ENCODE assay signal across 1 cellular context in the genomic region with DNA sequence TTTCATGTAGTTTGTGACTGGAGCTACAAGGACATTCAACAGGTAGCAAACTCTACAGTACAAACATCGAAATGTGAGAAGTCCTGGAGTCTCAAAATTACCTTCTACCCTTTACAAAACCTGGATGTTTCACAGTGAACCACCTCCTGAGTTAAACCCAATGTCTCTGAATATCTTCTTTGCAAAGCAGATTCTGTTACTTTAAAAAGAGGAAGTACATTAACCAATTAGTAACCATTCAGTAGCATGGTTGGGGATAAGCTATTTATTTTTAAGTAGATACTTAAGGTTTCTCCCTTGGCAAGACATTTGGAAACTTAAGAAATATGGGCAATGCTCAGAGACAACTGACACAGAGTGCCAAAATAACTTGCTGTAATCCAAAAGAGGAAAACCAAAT.
TF ChIP-seq lines count a peak whose summit lies in the region.

No MANE protein-coding gene starts in this region.

TF ChIP-seq in GM12878, 131 proteins besides CTCF, POLR2A, EP300 and RAD21 (continued from another document):
- TF ChIP-seq, protein P1, sequence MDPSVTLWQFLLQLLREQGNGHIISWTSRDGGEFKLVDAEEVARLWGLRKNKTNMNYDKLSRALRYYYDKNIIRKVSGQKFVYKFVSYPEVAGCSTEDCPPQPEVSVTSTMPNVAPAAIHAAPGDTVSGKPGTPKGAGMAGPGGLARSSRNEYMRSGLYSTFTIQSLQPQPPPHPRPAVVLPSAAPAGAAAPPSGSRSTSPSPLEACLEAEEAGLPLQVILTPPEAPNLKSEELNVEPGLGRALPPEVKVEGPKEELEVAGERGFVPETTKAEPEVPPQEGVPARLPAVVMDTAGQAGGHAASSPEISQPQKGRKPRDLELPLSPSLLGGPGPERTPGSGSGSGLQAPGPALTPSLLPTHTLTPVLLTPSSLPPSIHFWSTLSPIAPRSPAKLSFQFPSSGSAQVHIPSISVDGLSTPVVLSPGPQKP (IDR thresholded peaks at IDR 0.05; ENCODE audit: low read depth, low read length), result no peak
- TF ChIP-seq ZNF687 (IDR thresholded peaks at IDR 0.05) (no peak), SMAD5 (IDR thresholded peaks at IDR 0.05; ENCODE audit: low read depth) (no peak), TCF7 (IDR thresholded peaks at IDR 0.05; ENCODE audit: borderline replicate concordance) (no peak), ZBTB4 (CRISPR knock-in tag; IDR thresholded peaks at IDR 0.05) (no peak), CREB1 (IDR thresholded peaks at IDR 0.05; ENCODE audit: low read depth) (no peak)
